In the genomic region with DNA sequence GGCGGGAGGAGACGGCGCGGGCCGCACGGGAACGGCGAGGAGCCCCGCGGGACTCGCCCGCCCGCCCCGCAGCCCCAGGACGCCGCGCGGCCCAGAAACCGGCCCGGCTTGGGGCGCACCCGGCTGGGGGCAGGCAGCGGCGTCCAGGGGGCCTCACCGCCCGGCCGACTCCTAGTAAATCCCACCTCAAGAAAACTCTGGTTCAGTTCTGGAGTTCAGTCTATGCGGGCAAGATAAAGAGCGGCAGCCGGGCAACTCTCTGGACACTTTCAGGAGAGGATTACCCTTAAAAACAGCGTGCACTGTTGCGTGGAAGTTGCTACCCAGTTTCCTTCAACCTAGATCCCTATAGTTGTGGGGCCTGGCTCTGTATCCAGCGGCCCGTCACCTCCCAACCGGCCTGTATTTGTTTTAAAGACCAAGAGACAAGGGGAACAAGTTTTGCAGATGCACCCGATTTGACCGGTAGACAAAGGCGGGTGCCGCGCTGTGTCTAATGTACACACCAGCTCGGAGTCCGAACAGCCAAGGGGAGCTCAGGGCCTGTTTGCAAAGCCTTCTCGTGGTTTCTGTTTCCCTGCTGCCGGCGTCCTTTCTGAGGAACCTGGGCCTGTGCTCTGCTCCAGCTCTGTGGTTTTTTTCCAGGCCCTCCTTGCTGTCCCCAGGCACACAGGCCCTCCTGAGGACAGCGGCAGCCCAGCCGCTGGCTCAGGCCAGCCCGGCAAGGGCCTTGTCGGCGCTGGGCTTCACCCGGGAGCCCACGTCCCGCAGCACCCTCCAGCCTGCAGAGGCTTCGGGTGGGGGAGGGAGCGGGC, we compare ENCODE assay signal across 1 cellular context.
TF ChIP-seq lines count a peak whose summit lies in the region.

No MANE protein-coding gene starts in this region.

TF ChIP-seq in K562, 482 proteins besides CTCF, POLR2A, EP300 and RAD21 (continues in another document):
- no peak for TF ChIP-seq NR1H2 (CRISPR knock-in tag; IDR thresholded peaks at IDR 0.05)
- TF ChIP-seq SMC3 (conservative IDR thresholded peaks at IDR 0.05; ENCODE audit: insufficient read depth, low read depth, low read length) = no peak
- no peak for TF ChIP-seq JUNB (CRISPR knock-in tag; conservative IDR thresholded peaks at IDR 0.05)
- no peak for TF ChIP-seq CBFA2T2 (conservative IDR thresholded peaks at IDR 0.05)
- TF ChIP-seq BRD4 (IDR thresholded peaks at IDR 0.05) = 0 out of 2 replicates have a peak, but pooled peaks have one; percentile 34
- TF ChIP-seq ZC3H4 (CRISPR knock-in tag; IDR thresholded peaks at IDR 0.05; ENCODE audit: borderline replicate concordance) = no peak
- TF ChIP-seq RUNX1 (IDR thresholded peaks at IDR 0.05; ENCODE audit: low read depth) = peak; percentile 65; the same call in 1 of the 2 replicates
- 0 out of 2 replicates have a peak, but pooled peaks have one; percentile 32 for TF ChIP-seq CREM (IDR thresholded peaks at IDR 0.05; ENCODE audit: low read depth)
- no peak for TF ChIP-seq ZNF282 (CRISPR knock-in tag; IDR thresholded peaks at IDR 0.05)
- TF ChIP-seq ZNF140 (CRISPR knock-in tag; IDR thresholded peaks at IDR 0.05) = no peak
- TF ChIP-seq KLF16 (IDR thresholded peaks at IDR 0.05) = no peak
- TF ChIP-seq ZNF77 (CRISPR knock-in tag; IDR thresholded peaks at IDR 0.05) = no peak
- TF ChIP-seq, protein P1, sequence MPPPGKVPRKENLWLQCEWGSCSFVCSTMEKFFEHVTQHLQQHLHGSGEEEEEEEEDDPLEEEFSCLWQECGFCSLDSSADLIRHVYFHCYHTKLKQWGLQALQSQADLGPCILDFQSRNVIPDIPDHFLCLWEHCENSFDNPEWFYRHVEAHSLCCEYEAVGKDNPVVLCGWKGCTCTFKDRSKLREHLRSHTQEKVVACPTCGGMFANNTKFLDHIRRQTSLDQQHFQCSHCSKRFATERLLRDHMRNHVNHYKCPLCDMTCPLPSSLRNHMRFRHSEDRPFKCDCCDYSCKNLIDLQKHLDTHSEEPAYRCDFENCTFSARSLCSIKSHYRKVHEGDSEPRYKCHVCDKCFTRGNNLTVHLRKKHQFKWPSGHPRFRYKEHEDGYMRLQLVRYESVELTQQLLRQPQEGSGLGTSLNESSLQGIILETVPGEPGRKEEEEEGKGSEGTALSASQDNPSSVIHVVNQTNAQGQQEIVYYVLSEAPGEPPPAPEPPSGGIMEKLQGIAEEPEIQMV (tag; conservative IDR thresholded peaks at IDR 0.05; ENCODE audit: low read depth) = no peak
- 0 out of 2 replicates have a peak, but pooled peaks have one; percentile 58 for TF ChIP-seq HDGF (IDR thresholded peaks at IDR 0.05)
- TF ChIP-seq SLC30A9 (CRISPR knock-in tag; IDR thresholded peaks at IDR 0.05) = no peak
- TF ChIP-seq, protein P2, sequence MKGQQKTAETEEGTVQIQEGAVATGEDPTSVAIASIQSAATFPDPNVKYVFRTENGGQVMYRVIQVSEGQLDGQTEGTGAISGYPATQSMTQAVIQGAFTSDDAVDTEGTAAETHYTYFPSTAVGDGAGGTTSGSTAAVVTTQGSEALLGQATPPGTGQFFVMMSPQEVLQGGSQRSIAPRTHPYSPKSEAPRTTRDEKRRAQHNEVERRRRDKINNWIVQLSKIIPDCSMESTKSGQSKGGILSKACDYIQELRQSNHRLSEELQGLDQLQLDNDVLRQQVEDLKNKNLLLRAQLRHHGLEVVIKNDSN (CRISPR knock-in tag; IDR thresholded peaks at IDR 0.05) = no peak
- TF ChIP-seq, protein P3, sequence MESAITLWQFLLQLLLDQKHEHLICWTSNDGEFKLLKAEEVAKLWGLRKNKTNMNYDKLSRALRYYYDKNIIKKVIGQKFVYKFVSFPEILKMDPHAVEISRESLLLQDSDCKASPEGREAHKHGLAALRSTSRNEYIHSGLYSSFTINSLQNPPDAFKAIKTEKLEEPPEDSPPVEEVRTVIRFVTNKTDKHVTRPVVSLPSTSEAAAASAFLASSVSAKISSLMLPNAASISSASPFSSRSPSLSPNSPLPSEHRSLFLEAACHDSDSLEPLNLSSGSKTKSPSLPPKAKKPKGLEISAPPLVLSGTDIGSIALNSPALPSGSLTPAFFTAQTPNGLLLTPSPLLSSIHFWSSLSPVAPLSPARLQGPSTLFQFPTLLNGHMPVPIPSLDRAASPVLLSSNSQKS (CRISPR knock-in tag; IDR thresholded peaks at IDR 0.05) = no peak
- TF ChIP-seq U2AF2 (optimal IDR thresholded peaks at IDR 0.05; ENCODE audit: low read depth, low read length) = no peak
- TF ChIP-seq, protein P4, sequence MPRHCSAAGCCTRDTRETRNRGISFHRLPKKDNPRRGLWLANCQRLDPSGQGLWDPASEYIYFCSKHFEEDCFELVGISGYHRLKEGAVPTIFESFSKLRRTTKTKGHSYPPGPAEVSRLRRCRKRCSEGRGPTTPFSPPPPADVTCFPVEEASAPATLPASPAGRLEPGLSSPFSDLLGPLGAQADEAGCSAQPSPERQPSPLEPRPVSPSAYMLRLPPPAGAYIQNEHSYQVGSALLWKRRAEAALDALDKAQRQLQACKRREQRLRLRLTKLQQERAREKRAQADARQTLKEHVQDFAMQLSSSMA (CRISPR knock-in tag; IDR thresholded peaks at IDR 0.05) = no peak
- TF ChIP-seq RBFOX2 (IDR thresholded peaks at IDR 0.05; ENCODE audit: low read depth, low read length) = peak; percentile 11; the same call in 1 of the 2 replicates
- TF ChIP-seq NFIX (CRISPR knock-in tag; IDR thresholded peaks at IDR 0.05; ENCODE audit: low read depth) = no peak
- TF ChIP-seq ZNF586 (CRISPR knock-in tag; conservative IDR thresholded peaks at IDR 0.05) = peak; percentile 64; the same call in 1 of the 2 replicates
- peak; percentile 69 for TF ChIP-seq RBBP5 (IDR thresholded peaks at IDR 0.05; ENCODE audit: borderline replicate concordance, insufficient read depth, low read length, poor library complexity, severe bottlenecking)
- TF ChIP-seq ZNF699 (CRISPR knock-in tag; IDR thresholded peaks at IDR 0.05; ENCODE audit: insufficient replicate concordance) = peak; percentile 20
- no peak for TF ChIP-seq TARDBP (IDR thresholded peaks at IDR 0.05)
- no peak for TF ChIP-seq POU5F1 (IDR thresholded peaks at IDR 0.05; ENCODE audit: borderline replicate concordance, low read depth, low read length, partially characterized antibody)
- TF ChIP-seq PHB (CRISPR knock-in tag; IDR thresholded peaks at IDR 0.05) = 0 out of 2 replicates have a peak, but pooled peaks have one; percentile 9
- TF ChIP-seq, protein P5, sequence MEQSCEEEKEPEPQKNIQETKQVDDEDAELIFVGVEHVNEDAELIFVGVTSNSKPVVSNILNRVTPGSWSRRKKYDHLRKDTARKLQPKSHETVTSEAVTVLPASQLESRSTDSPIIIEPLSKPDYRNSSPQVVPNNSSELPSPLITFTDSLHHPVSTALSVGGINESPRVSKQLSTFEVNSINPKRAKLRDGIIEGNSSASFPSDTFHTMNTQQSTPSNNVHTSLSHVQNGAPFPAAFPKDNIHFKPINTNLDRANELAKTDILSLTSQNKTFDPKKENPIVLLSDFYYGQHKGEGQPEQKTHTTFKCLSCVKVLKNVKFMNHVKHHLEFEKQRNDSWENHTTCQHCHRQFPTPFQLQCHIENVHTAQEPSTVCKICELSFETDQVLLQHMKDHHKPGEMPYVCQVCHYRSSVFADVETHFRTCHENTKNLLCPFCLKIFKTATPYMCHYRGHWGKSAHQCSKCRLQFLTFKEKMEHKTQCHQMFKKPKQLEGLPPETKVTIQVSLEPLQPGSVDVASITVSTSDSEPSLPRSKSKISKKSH (CRISPR knock-in tag; IDR thresholded peaks at IDR 0.05) = no peak
- peak in 1 of 2 experiments; percentile 16; a peak in 1 of 4 replicates for TF ChIP-seq MAZ (CRISPR knock-in tag; conservative IDR thresholded peaks at IDR 0.05 in 1 of 2, IDR thresholded peaks at IDR 0.05 in 1 of 2)
- TF ChIP-seq CBX3 (IDR thresholded peaks at IDR 0.05; ENCODE audit: borderline replicate concordance in 1 of 2, low read length in 2 of 2) = peak in 1 of 2 experiments; percentile 57; a peak in 1 of 3 replicates
- TF ChIP-seq, protein P6, sequence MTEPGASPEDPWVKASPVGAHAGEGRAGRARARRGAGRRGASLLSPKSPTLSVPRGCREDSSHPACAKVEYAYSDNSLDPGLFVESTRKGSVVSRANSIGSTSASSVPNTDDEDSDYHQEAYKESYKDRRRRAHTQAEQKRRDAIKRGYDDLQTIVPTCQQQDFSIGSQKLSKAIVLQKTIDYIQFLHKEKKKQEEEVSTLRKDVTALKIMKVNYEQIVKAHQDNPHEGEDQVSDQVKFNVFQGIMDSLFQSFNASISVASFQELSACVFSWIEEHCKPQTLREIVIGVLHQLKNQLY (CRISPR knock-in tag; conservative IDR thresholded peaks at IDR 0.05) = no peak
- no peak for TF ChIP-seq MYC (IDR thresholded peaks at IDR 0.05; ENCODE audit: low read depth, low read length)
- peak; percentile 71; the same call in 1 of the 2 replicates for TF ChIP-seq MYC (CRISPR knock-in tag; IDR thresholded peaks at IDR 0.05; ENCODE audit: borderline replicate concordance, low read depth)
- peak; percentile 4; the same call in 1 of the 2 replicates for TF ChIP-seq HCFC1 (IDR thresholded peaks at IDR 0.05; ENCODE audit: low read depth, low read length)
- no peak for TF ChIP-seq MTA1 (IDR thresholded peaks at IDR 0.05; ENCODE audit: borderline replicate concordance)
- TF ChIP-seq ERF (CRISPR knock-in tag; IDR thresholded peaks at IDR 0.05) = peak; percentile 65; the same call in 1 of the 2 replicates
- peak; percentile 4; the same call in 1 of the 2 replicates for TF ChIP-seq L3MBTL2 (IDR thresholded peaks at IDR 0.05)
- TF ChIP-seq, protein P7, sequence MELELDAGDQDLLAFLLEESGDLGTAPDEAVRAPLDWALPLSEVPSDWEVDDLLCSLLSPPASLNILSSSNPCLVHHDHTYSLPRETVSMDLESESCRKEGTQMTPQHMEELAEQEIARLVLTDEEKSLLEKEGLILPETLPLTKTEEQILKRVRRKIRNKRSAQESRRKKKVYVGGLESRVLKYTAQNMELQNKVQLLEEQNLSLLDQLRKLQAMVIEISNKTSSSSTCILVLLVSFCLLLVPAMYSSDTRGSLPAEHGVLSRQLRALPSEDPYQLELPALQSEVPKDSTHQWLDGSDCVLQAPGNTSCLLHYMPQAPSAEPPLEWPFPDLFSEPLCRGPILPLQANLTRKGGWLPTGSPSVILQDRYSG (tag; conservative IDR thresholded peaks at IDR 0.05; ENCODE audit: low read depth) = no peak
- TF ChIP-seq, protein P8, sequence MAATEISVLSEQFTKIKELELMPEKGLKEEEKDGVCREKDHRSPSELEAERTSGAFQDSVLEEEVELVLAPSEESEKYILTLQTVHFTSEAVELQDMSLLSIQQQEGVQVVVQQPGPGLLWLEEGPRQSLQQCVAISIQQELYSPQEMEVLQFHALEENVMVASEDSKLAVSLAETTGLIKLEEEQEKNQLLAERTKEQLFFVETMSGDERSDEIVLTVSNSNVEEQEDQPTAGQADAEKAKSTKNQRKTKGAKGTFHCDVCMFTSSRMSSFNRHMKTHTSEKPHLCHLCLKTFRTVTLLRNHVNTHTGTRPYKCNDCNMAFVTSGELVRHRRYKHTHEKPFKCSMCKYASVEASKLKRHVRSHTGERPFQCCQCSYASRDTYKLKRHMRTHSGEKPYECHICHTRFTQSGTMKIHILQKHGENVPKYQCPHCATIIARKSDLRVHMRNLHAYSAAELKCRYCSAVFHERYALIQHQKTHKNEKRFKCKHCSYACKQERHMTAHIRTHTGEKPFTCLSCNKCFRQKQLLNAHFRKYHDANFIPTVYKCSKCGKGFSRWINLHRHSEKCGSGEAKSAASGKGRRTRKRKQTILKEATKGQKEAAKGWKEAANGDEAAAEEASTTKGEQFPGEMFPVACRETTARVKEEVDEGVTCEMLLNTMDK (IDR thresholded peaks at IDR 0.05; ENCODE audit: borderline replicate concordance, insufficient read depth, low read depth, low read length, poor library complexity, severe bottlenecking) = no peak
- 0 out of 2 replicates have a peak, but pooled peaks have one; percentile 31 for TF ChIP-seq RNF2 (IDR thresholded peaks at IDR 0.05)
- TF ChIP-seq, protein P9, sequence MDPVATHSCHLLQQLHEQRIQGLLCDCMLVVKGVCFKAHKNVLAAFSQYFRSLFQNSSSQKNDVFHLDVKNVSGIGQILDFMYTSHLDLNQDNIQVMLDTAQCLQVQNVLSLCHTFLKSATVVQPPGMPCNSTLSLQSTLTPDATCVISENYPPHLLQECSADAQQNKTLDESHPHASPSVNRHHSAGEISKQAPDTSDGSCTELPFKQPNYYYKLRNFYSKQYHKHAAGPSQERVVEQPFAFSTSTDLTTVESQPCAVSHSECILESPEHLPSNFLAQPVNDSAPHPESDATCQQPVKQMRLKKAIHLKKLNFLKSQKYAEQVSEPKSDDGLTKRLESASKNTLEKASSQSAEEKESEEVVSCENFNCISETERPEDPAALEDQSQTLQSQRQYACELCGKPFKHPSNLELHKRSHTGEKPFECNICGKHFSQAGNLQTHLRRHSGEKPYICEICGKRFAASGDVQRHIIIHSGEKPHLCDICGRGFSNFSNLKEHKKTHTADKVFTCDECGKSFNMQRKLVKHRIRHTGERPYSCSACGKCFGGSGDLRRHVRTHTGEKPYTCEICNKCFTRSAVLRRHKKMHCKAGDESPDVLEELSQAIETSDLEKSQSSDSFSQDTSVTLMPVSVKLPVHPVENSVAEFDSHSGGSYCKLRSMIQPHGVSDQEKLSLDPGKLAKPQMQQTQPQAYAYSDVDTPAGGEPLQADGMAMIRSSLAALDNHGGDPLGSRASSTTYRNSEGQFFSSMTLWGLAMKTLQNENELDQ (CRISPR knock-in tag; IDR thresholded peaks at IDR 0.05; ENCODE audit: borderline replicate concordance) = no peak
- TF ChIP-seq RBM34 (IDR thresholded peaks at IDR 0.05; ENCODE audit: borderline replicate concordance, insufficient read depth, low read length) = no peak
- 0 out of 2 replicates have a peak, but pooled peaks have one; percentile 33 for TF ChIP-seq PML (IDR thresholded peaks at IDR 0.05; ENCODE audit: low read length)
- no peak for TF ChIP-seq ZKSCAN3 (CRISPR knock-in tag; IDR thresholded peaks at IDR 0.05)
- TF ChIP-seq RB1 (IDR thresholded peaks at IDR 0.05; ENCODE audit: low read depth) = peak; percentile 21
- no peak for TF ChIP-seq ZNF316 (IDR thresholded peaks at IDR 0.05)
- TF ChIP-seq, protein P10, sequence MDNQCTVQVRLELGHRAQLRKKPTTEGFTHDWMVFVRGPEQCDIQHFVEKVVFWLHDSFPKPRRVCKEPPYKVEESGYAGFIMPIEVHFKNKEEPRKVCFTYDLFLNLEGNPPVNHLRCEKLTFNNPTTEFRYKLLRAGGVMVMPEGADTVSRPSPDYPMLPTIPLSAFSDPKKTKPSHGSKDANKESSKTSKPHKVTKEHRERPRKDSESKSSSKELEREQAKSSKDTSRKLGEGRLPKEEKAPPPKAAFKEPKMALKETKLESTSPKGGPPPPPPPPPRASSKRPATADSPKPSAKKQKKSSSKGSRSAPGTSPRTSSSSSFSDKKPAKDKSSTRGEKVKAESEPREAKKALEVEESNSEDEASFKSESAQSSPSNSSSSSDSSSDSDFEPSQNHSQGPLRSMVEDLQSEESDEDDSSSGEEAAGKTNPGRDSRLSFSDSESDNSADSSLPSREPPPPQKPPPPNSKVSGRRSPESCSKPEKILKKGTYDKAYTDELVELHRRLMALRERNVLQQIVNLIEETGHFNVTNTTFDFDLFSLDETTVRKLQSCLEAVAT (IDR thresholded peaks at IDR 0.05) = 0 out of 4 replicates have a peak, but pooled peaks of 1 of the 2 experiments have one; percentile 48
- TF ChIP-seq, protein P11, sequence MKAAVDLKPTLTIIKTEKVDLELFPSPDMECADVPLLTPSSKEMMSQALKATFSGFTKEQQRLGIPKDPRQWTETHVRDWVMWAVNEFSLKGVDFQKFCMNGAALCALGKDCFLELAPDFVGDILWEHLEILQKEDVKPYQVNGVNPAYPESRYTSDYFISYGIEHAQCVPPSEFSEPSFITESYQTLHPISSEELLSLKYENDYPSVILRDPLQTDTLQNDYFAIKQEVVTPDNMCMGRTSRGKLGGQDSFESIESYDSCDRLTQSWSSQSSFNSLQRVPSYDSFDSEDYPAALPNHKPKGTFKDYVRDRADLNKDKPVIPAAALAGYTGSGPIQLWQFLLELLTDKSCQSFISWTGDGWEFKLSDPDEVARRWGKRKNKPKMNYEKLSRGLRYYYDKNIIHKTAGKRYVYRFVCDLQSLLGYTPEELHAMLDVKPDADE (conservative IDR thresholded peaks at IDR 0.05; ENCODE audit: control insufficient read depth, low read depth, low read length) = 0 out of 2 replicates have a peak, but pooled peaks have one; percentile 4
